Comparison of ENCODE assay signal across 2 cellular contexts in the genomic region with DNA sequence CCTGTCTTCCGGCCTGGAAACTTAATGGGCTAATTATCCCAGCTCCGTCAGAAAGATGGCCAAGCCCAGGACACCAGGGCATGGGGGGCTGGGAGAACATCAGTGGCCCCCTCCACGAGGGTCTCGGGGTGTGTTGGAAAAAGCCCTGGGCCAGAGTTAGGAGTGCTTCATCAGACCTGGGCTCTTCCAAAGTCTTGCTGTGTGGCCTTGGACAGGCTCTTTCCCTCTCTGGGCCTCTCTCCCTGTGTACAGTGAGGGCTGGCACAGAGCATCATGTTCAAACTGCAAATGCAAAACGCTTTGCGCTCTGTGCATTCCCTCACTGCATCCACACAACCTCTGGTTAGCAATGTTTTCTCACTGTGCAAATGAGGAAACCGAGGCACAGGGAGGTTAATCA.
TF ChIP-seq lines count a peak whose summit lies in the region.

No MANE protein-coding gene starts in this region.

TF ChIP-seq in H1, 55 proteins besides CTCF, POLR2A, EP300 and RAD21 (continues in another document):
- TF ChIP-seq ZNF274 (IDR thresholded peaks at IDR 0.05; ENCODE audit: borderline replicate concordance, extremely low read depth, low read length) (no peak), CBX5 (IDR thresholded peaks at IDR 0.05; ENCODE audit: low read depth, low read length) (no peak), SRF (IDR thresholded peaks at IDR 0.05; ENCODE audit: low read depth, low read length) (no peak), GTF2F1 (IDR thresholded peaks at IDR 0.05; ENCODE audit: borderline replicate concordance, low read depth, low read length) (no peak), RBBP5 (IDR thresholded peaks at IDR 0.05; ENCODE audit: borderline replicate concordance, low read depth, low read length) (no peak), POLR2AphosphoS5 (IDR thresholded peaks at IDR 0.05; ENCODE audit: low read depth, low read length) (no peak), SUZ12 (IDR thresholded peaks at IDR 0.05; ENCODE audit: low read length) (no peak), TAF1 (IDR thresholded peaks at IDR 0.05; ENCODE audit: low read depth, low read length) (no peak), EZH2 (IDR thresholded peaks at IDR 0.05; ENCODE audit: low read depth, low read length, severe bottlenecking) (no peak), CHD2 (IDR thresholded peaks at IDR 0.05; ENCODE audit: low read length) (no peak), SIRT6 (IDR thresholded peaks at IDR 0.05; ENCODE audit: low read length) (no peak), GABPA (IDR thresholded peaks at IDR 0.05; ENCODE audit: borderline replicate concordance, insufficient read depth, low read length) (no peak), JUN (IDR thresholded peaks at IDR 0.05; ENCODE audit: low read depth, low read length) (no peak), HDAC2 (IDR thresholded peaks at IDR 0.05; ENCODE audit: borderline replicate concordance in 1 of 2, low read depth in 2 of 2, low read length in 2 of 2) (no peak), SP4 (IDR thresholded peaks at IDR 0.05; ENCODE audit: low read length) (no peak), CREB1 (IDR thresholded peaks at IDR 0.05) (no peak), FOSL1 (IDR thresholded peaks at IDR 0.05; ENCODE audit: insufficient read depth, low read depth, low read length) (no peak), BRCA1 (IDR thresholded peaks at IDR 0.05; ENCODE audit: low read depth, low read length) (no peak)
- TF ChIP-seq, protein P1, sequence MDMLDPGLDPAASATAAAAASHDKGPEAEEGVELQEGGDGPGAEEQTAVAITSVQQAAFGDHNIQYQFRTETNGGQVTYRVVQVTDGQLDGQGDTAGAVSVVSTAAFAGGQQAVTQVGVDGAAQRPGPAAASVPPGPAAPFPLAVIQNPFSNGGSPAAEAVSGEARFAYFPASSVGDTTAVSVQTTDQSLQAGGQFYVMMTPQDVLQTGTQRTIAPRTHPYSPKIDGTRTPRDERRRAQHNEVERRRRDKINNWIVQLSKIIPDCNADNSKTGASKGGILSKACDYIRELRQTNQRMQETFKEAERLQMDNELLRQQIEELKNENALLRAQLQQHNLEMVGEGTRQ (IDR thresholded peaks at IDR 0.05; ENCODE audit: low read length): no peak

TF ChIP-seq in HepG2, 621 proteins besides CTCF, POLR2A, EP300 and RAD21:
- TF ChIP-seq, protein P2, sequence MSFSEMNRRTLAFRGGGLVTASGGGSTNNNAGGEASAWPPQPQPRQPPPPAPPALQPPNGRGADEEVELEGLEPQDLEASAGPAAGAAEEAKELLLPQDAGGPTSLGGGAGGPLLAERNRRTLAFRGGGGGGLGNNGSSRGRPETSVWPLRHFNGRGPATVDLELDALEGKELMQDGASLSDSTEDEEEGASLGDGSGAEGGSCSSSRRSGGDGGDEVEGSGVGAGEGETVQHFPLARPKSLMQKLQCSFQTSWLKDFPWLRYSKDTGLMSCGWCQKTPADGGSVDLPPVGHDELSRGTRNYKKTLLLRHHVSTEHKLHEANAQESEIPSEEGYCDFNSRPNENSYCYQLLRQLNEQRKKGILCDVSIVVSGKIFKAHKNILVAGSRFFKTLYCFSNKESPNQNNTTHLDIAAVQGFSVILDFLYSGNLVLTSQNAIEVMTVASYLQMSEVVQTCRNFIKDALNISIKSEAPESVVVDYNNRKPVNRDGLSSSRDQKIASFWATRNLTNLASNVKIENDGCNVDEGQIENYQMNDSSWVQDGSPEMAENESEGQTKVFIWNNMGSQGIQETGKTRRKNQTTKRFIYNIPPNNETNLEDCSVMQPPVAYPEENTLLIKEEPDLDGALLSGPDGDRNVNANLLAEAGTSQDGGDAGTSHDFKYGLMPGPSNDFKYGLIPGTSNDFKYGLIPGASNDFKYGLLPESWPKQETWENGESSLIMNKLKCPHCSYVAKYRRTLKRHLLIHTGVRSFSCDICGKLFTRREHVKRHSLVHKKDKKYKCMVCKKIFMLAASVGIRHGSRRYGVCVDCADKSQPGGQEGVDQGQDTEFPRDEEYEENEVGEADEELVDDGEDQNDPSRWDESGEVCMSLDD (CRISPR knock-in tag; IDR thresholded peaks at IDR 0.05; ENCODE audit: borderline replicate concordance): no peak
- TF ChIP-seq HNRNPUL1 (IDR thresholded peaks at IDR 0.05; ENCODE audit: low read depth, low read length): no peak
- peak; percentile 92 for TF ChIP-seq ZNF768 (CRISPR knock-in tag; IDR thresholded peaks at IDR 0.05)
- no peak for TF ChIP-seq ZNF292 (CRISPR knock-in tag; IDR thresholded peaks at IDR 0.05; ENCODE audit: borderline replicate concordance, low read depth)
- no peak for TF ChIP-seq ZNF761 (CRISPR knock-in tag; conservative IDR thresholded peaks at IDR 0.05)
- TF ChIP-seq, protein P3, sequence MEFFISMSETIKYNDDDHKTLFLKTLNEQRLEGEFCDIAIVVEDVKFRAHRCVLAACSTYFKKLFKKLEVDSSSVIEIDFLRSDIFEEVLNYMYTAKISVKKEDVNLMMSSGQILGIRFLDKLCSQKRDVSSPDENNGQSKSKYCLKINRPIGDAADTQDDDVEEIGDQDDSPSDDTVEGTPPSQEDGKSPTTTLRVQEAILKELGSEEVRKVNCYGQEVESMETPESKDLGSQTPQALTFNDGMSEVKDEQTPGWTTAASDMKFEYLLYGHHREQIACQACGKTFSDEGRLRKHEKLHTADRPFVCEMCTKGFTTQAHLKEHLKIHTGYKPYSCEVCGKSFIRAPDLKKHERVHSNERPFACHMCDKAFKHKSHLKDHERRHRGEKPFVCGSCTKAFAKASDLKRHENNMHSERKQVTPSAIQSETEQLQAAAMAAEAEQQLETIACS (CRISPR knock-in tag; IDR thresholded peaks at IDR 0.05): no peak
- TF ChIP-seq ZNF350 (CRISPR knock-in tag; IDR thresholded peaks at IDR 0.05; ENCODE audit: borderline replicate concordance, low read depth): no peak
- no peak for TF ChIP-seq ZNF616 (CRISPR knock-in tag; IDR thresholded peaks at IDR 0.05; ENCODE audit: low read depth)
